Comparison of ENCODE assay signal across 2 cellular contexts in genomic region chr1:53156783-53157182, GRCh38.
TF ChIP-seq lines count a peak whose summit lies in the region.

No MANE protein-coding gene starts in this region.

TF ChIP-seq in HepG2, 621 proteins besides CTCF, POLR2A, EP300 and RAD21:
- TF ChIP-seq ZNF317 (CRISPR knock-in tag; IDR thresholded peaks at IDR 0.05) (no peak), CEBPB (IDR thresholded peaks at IDR 0.05; ENCODE audit: borderline replicate concordance, low read depth, low read length) (peak; percentile 40; the same call in 1 of the 2 replicates)

TF ChIP-seq in K562, 482 proteins besides CTCF, POLR2A, EP300 and RAD21:
- TF ChIP-seq SETDB1 (IDR thresholded peaks at IDR 0.05; ENCODE audit: low read length) (no peak), ZNF3 (CRISPR knock-in tag; IDR thresholded peaks at IDR 0.05) (no peak), ZNF354B (CRISPR knock-in tag; IDR thresholded peaks at IDR 0.05) (no peak), ZNF143 (CRISPR knock-in tag; IDR thresholded peaks at IDR 0.05) (no peak), CEBPB (tag; IDR thresholded peaks at IDR 0.05) (peak; percentile 86), CEBPG (CRISPR knock-in tag; IDR thresholded peaks at IDR 0.05) (no peak), CEBPG (tag; conservative IDR thresholded peaks at IDR 0.05 in 1 of 2, IDR thresholded peaks at IDR 0.05 in 1 of 2) (0 out of 4 replicates have a peak, but pooled peaks have one; percentile 30 to 33)
